Comparison of ENCODE assay signal across 8 cellular contexts in the genomic region with DNA sequence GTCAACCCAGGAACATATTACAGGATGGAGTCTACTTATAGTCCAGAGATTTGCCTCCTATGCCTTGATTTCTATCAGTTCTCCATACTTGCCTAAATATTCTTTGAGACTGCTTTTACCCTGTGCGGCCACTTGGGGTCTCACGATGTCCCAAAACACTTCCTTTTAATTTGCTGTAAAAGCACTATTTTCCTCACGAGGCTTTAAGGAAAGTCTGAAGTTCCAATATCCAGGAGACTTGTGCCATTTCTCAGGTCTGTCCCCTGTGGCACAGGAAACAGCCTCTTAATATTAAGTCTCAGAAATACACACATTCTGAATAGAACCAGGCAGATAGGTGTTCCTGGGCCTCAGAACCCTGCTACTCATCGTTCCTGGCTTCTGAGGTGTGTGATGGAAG.
A peak's percentile ranks its signal among the peaks of the same experiment; 100 is the strongest.
DNase-seq lines count a peak whose midpoint lies in the region; ATAC-seq and TF ChIP-seq lines count a peak whose summit lies in the region.

No MANE protein-coding gene starts in this region.

- H3K4me3 ChIP-seq in esophagus muscularis mucosa = no peak overlapping the region
- H3K4me3 ChIP-seq in neutrophil (ENCODE audit: low read depth in 1 of 2, low read length in 1 of 2) = no peak overlapping the region

- intact Hi-C loops in esophagus muscularis mucosa (cut with DNase I) = loop anchor here (10.0 kb wide), 1 partner anchor 231 kb away; no protein-coding TSS in a partner anchor

- DNase-seq in AG09319 (ENCODE audit: extremely low read depth, low read depth) (no peak), SK-MEL-5 (ENCODE audit: low read depth, low spot score) (peak; percentile 52), esophagus muscularis mucosa (ENCODE audit: extremely low spot score) (no peak), NCI-H2196 treated with DMSO at 0.1 percent for 48 hours (lab: John Stamatoyannopoulos, UW; ENCODE audit: unreplicated experiment) (no peak)

- in situ Hi-C loops in SK-MEL-5 (cut with HindIII; ENCODE audit: low pct_unique_long_range_greater_than_20kb, low sequenced_read_pairs) = no loop called here

- TF ChIP-seq CTCF in AG09319 (IDR thresholded peaks at IDR 0.05; ENCODE audit: low read depth, low read length) = peak; percentile 72
- TF ChIP-seq CTCF in GM12873 (IDR thresholded peaks at IDR 0.05; ENCODE audit: insufficient read depth, low read depth, low read length, missing control alignments) = peak; percentile 74
- peak; percentile 46 to 58 (median 51) for TF ChIP-seq CTCF in esophagus muscularis mucosa (IDR thresholded peaks at IDR 0.05)
- TF ChIP-seq CTCF in neutrophil (IDR thresholded peaks at IDR 0.05) = peak; percentile 42

- peaks cover 7 to 16% (median 11%) of the 10 kb centered on the region in 4 donors for H3K4me1 ChIP-seq in esophagus muscularis mucosa
- H3K4me1 ChIP-seq in neutrophil (ENCODE audit: control insufficient read depth in 1 of 2, insufficient read depth in 1 of 2, low read depth in 1 of 2, low read length in 1 of 2) = peaks cover 33% of the 10 kb centered on the region in 2 experiments

- 31% methylated on average over 4 of the region's 4 CpGs for WGBS in esophagus muscularis mucosa

- H3K9me3 ChIP-seq in esophagus muscularis mucosa (no peaks in the 10 kb centered on the region), neutrophil (no peaks in the 10 kb centered on the region)

- TF ChIP-seq EP300 in esophagus muscularis mucosa (IDR thresholded peaks at IDR 0.05) = no peak

- TF ChIP-seq POLR2A in esophagus muscularis mucosa (IDR thresholded peaks at IDR 0.05; ENCODE audit: low read depth) = no peak

- H3K36me3 ChIP-seq in esophagus muscularis mucosa (no peaks in the 10 kb centered on the region), neutrophil (peaks cover 24% of the 10 kb centered on the region)

- H3K27me3 ChIP-seq in esophagus muscularis mucosa = no peaks in the 10 kb centered on the region
- H3K27me3 ChIP-seq in neutrophil = no peaks in the 10 kb centered on the region

- H3K27ac ChIP-seq in esophagus muscularis mucosa (replicated peaks in 1 of 4) (no peak overlapping the region), neutrophil (peak overlapping the region; percentile 33)

- ATAC-seq in HG03064 (IDR thresholded peaks at IDR 0.05; ENCODE audit: low read depth, unreplicated experiment) (peak; percentile 57), HG03039 (IDR thresholded peaks at IDR 0.05; ENCODE audit: unreplicated experiment) (no peak)
